In the genomic region with DNA sequence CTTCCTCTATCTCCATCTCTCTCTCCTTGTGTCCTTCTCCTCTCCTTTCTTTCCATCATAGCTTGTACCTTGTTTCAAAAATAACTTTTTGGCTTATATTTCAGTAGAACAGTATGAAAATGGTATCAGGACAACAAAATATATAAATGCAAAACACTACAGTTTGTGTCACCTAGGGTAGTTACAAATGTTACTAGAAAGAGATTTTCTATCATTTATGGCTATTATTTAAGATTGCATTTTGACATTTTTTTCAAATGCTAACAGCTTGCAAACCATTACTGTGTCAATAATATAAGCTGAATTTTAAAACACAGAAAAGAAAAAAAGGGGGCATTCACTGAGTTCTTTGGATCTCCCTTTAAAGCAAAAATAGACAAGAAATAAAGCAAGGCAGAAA, we compare ENCODE assay signal across 3 cellular contexts.
"Had no signal": no experiment of that assay in that cellular context is flagged by ENCODE, and none has a peak within 500 bp of the region (broad histone marks: within the 10 kb centered on the region; RNA-seq: fewer than 3 reads in every experiment).

No MANE protein-coding gene starts in this region.

- H3K4me3 ChIP-seq: GM12878 had no signal

- ATAC-seq: GM12878 had no signal

- DNase-seq: GDM1, GF-D8 had no signal
